ENCODE assay signal across 1 cellular context in the genomic region with DNA sequence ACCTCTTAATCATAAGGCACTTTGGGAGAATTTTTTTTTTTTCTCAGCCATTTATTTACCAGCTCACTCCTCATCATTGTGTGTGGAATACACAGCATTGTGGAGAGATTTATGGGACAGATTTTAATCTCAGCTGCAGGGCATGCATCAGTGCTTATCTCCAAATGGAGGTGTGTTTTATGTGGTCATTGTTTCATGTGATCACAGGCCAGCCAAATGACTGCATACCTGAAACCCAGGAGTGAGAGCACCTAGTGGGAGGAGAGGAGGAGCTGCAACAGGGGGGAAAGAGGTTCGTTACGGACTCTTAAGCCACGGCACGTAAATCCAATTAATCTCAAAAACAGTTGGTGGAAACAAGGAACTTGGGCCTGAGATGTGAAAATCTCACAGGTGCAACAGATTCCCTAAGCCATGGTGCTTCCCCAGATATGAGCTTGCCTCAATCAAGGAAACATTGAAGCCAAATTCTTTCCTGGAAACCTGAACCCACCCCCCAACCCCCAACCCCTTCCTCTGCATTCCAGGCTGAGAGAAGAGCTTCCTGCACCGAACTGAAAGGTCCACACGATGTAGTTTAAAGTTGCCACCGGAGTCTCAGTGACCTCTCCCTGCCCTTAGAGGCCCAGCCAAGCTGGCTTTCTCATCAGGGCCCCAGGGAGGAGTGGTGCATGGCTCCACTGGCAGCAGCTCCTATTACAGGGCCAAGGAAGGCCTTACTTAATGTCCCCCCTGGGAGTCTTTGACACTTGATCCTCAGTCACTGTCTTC.
TF ChIP-seq lines count a peak whose summit lies in the region.

No MANE protein-coding gene starts in this region.

TF ChIP-seq in IMR-90, 13 proteins besides CTCF, POLR2A, EP300 and RAD21:
- TF ChIP-seq NFE2L2 (IDR thresholded peaks at IDR 0.05; ENCODE audit: low read depth, low read length), result no peak
- no peak for TF ChIP-seq MAZ (IDR thresholded peaks at IDR 0.05; ENCODE audit: borderline replicate concordance, low read depth, low read length)
- TF ChIP-seq RFX5 (IDR thresholded peaks at IDR 0.05; ENCODE audit: low read depth, low read length), result no peak
- no peak for TF ChIP-seq MXI1 (IDR thresholded peaks at IDR 0.05; ENCODE audit: borderline replicate concordance, low read depth, low read length)
- no peak for TF ChIP-seq SMC3 (IDR thresholded peaks at IDR 0.05; ENCODE audit: low read depth, low read length)
- no peak for TF ChIP-seq CEBPB (IDR thresholded peaks at IDR 0.05; ENCODE audit: low read depth, low read length)
- TF ChIP-seq FOS (IDR thresholded peaks at IDR 0.05; ENCODE audit: low read depth, low read length), result no peak
- TF ChIP-seq BHLHE40 (IDR thresholded peaks at IDR 0.05; ENCODE audit: low read depth, low read length), result no peak
- TF ChIP-seq CHD1 (IDR thresholded peaks at IDR 0.05; ENCODE audit: low read depth, low read length), result no peak
- TF ChIP-seq, protein P1, sequence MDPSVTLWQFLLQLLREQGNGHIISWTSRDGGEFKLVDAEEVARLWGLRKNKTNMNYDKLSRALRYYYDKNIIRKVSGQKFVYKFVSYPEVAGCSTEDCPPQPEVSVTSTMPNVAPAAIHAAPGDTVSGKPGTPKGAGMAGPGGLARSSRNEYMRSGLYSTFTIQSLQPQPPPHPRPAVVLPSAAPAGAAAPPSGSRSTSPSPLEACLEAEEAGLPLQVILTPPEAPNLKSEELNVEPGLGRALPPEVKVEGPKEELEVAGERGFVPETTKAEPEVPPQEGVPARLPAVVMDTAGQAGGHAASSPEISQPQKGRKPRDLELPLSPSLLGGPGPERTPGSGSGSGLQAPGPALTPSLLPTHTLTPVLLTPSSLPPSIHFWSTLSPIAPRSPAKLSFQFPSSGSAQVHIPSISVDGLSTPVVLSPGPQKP (IDR thresholded peaks at IDR 0.05; ENCODE audit: borderline replicate concordance, low read depth, low read length), result no peak
- TF ChIP-seq USF2 (IDR thresholded peaks at IDR 0.05; ENCODE audit: low read depth, low read length), result no peak
- no peak for TF ChIP-seq RCOR1 (IDR thresholded peaks at IDR 0.05; ENCODE audit: insufficient replicate concordance, low read length)
- TF ChIP-seq MAFK (IDR thresholded peaks at IDR 0.05; ENCODE audit: low read depth, low read length), result no peak
